ENCODE assay signal across 15 cellular contexts in genomic region chr5:57495688-57496087, GRCh38. TPM values are rescaled to one million over a fixed set of nuclear protein-coding genes. Genes with fewer than 3 reads are reported as not detected.
A peak's percentile ranks its signal among the peaks of the same experiment; 100 is the strongest.
DNase-seq lines count a peak whose midpoint lies in the region; ATAC-seq and TF ChIP-seq lines count a peak whose summit lies in the region.
"Had no signal": no experiment of that assay in that cellular context is flagged by ENCODE, and none has a peak within 500 bp of the region (broad histone marks: within the 10 kb centered on the region; RNA-seq: fewer than 3 reads in every experiment).

No MANE protein-coding gene starts in this region.

- WGBS in lower leg skin, 2 donors = 24 to 45% methylated on average over 1 of the region's 1 CpG
- 25 to 64% (median 58%) methylated on average over 1 of the region's 1 CpG for WGBS in heart left ventricle, 4 donors

- H3K9me3 Mint-ChIP-seq in Calu3 (ENCODE audit: low read depth, unreplicated experiment) (peaks cover 3% of the 10 kb centered on the region), HFFc6 (no peaks in the 10 kb centered on the region), T-cell (no peaks in the 10 kb centered on the region)
- no peaks in the 10 kb centered on the region for H3K9me3 Mint-ChIP-seq in naive thymus-derived CD4-positive, alpha-beta T cell
- H3K9me3 Mint-ChIP-seq: activated B cell treated with CpG ODN at 0.5 μM for 24 hours, natural killer cell had no signal

- H3K27me3 Mint-ChIP-seq in Calu3 (ENCODE audit: unreplicated experiment) = no peaks in the 10 kb centered on the region
- H3K27me3 Mint-ChIP-seq in HFFc6 (ENCODE audit: insufficient read depth) = no peaks in the 10 kb centered on the region
- H3K27me3 Mint-ChIP-seq in T-cell = peaks cover 0 to 5% of the 10 kb centered on the region in 2 donors
- H3K27me3 Mint-ChIP-seq in naive thymus-derived CD4-positive, alpha-beta T cell = no peaks in the 10 kb centered on the region

- H3K4me3 Mint-ChIP-seq in Calu3 (ENCODE audit: low read depth, unreplicated experiment) (no peak overlapping the region), HFFc6 (no peak overlapping the region), T-cell (peak overlapping the region in 1 of 3 donors; percentile 38)
- peak overlapping the region in 5 of 10 donors; percentile 60 to 79 (median 70) for H3K4me3 Mint-ChIP-seq in naive thymus-derived CD4-positive, alpha-beta T cell
- H3K4me3 Mint-ChIP-seq: activated B cell treated with CpG ODN at 0.5 μM for 24 hours, natural killer cell had no signal

- DNase-seq in Calu3 (no peak), HFFc6 (no peak), T-cell (no peak), lower leg skin (ENCODE audit: low spot score in 2 of 2) (no peak), heart left ventricle (no peak), NOMO-1 treated with DMSO at 0.1 percent for 48 hours (lab: John Stamatoyannopoulos, UW; ENCODE audit: unreplicated experiment) (no peak)
- no peak for DNase-seq in naive thymus-derived CD4-positive, alpha-beta T cell
- DNase-seq: activated B cell treated with CpG ODN at 0.5 μM for 24 hours, foreskin keratinocyte, left ventricle myocardium inferior, natural killer cell, NCI-H1105 treated with DMSO at 0.1 percent for 48 hours, OCI-M1 had no signal

- H3K36me3 ChIP-seq in naive thymus-derived CD4-positive, alpha-beta T cell (ENCODE audit: control insufficient read depth in 2 of 3, insufficient read depth in 3 of 3, low read length in 3 of 3) = no peaks in the 10 kb centered on the region
- H3K36me3 ChIP-seq in heart left ventricle = no peaks in the 10 kb centered on the region
- H3K36me3 ChIP-seq: left ventricle myocardium inferior had no signal

- peak overlapping the region; percentile 50 for H3K27ac ChIP-seq in naive thymus-derived CD4-positive, alpha-beta T cell (ENCODE audit: low read depth, low read length)
- H3K27ac ChIP-seq in heart left ventricle = no peak overlapping the region
- H3K27ac ChIP-seq: foreskin keratinocyte, left ventricle myocardium inferior had no signal

- H3K36me3 Mint-ChIP-seq in Calu3 (ENCODE audit: insufficient read depth, unreplicated experiment) (no peaks in the 10 kb centered on the region), HFFc6 (ENCODE audit: low read depth) (0 out of 2 replicates have a peak, but pooled peaks cover 4% of the 10 kb centered on the region), T-cell (no peaks in the 10 kb centered on the region)
- H3K36me3 Mint-ChIP-seq in naive thymus-derived CD4-positive, alpha-beta T cell = peaks cover 0 to 3% (median 0%) of the 10 kb centered on the region in 5 donors
- H3K36me3 Mint-ChIP-seq: natural killer cell had no signal

- TF ChIP-seq CTCF in Calu3 (IDR thresholded peaks at IDR 0.05; ENCODE audit: unreplicated experiment) (no peak), HFFc6 (IDR thresholded peaks at IDR 0.05) (no peak), lower leg skin (IDR thresholded peaks at IDR 0.05) (no peak), heart left ventricle (IDR thresholded peaks at IDR 0.05) (no peak)

- CTCF ChIA-PET in Calu3 (lab: Charles Lee) = interaction anchor here (0.9 to 2.0 kb wide), 2 partner anchors 40 to 60 kb away, joined by 3 to 7 read pairs; no protein-coding TSS in a partner anchor
- CTCF ChIA-PET in T-cell (lab: Charles Lee) = interaction anchor here (0.7 to 1.1 kb wide), 2 partner anchors 8 to 965 kb away, joined by 3 to 4 read pairs; no protein-coding TSS in a partner anchor
- CTCF ChIA-PET in naive thymus-derived CD4-positive, alpha-beta T cell (lab: Charles Lee) = interaction anchor here (0.5 to 0.9 kb wide), 3 partner anchors 9 to 283 kb away, joined by 3 read pairs; no protein-coding TSS in a partner anchor

- no peak overlapping the region for H3K4me3 ChIP-seq in naive thymus-derived CD4-positive, alpha-beta T cell (ENCODE audit: low read length)
- no peak overlapping the region for H3K4me3 ChIP-seq in lower leg skin (ENCODE audit: low read depth, poor library complexity, severe bottlenecking)
- H3K4me3 ChIP-seq in heart left ventricle = no peak overlapping the region
- H3K4me3 ChIP-seq: left ventricle myocardium inferior had no signal

- H3K4me1 ChIP-seq in naive thymus-derived CD4-positive, alpha-beta T cell (ENCODE audit: control insufficient read depth in 2 of 2, insufficient read depth in 2 of 2, low read length in 2 of 2) = peaks cover 0 to 26% of the 10 kb centered on the region in 2 donors
- H3K4me1 ChIP-seq in heart left ventricle = peaks cover 0 to 36% (median 11%) of the 10 kb centered on the region in 12 donors

- H3K4me1 Mint-ChIP-seq in Calu3 (ENCODE audit: low read depth, unreplicated experiment) (peaks cover 79% of the 10 kb centered on the region), HFFc6 (ENCODE audit: low read depth) (peaks cover 54% of the 10 kb centered on the region), T-cell (peaks cover 26 to 42% (median 34%) of the 10 kb centered on the region in 3 donors)
- H3K4me1 Mint-ChIP-seq in naive thymus-derived CD4-positive, alpha-beta T cell = peaks cover 28 to 58% (median 45%) of the 10 kb centered on the region in 7 donors

- no peak for ATAC-seq in T-cell (replicated peaks in 1 of 4)
- no peak for ATAC-seq in naive thymus-derived CD4-positive, alpha-beta T cell
- no peak for ATAC-seq in heart left ventricle
- ATAC-seq: foreskin keratinocyte, natural killer cell had no signal

- POLR2A ChIA-PET in T-cell (lab: Charles Lee) = no interaction called here
- POLR2A ChIA-PET in naive thymus-derived CD4-positive, alpha-beta T cell (lab: Charles Lee) = interaction anchor here (0.7 to 3.3 kb wide), 2 partner anchors 10 to 964 kb away, joined by 3 to 31 read pairs; partner anchors contain the start of gene PLK2

- H3K27ac Mint-ChIP-seq in Calu3 (ENCODE audit: unreplicated experiment) (peak overlapping the region; percentile 96), HFFc6 (0 out of 2 replicates have a peak overlapping the region, but pooled peaks have one; percentile 4), T-cell (peak overlapping the region; percentile 94 to 95)
- H3K27ac Mint-ChIP-seq in naive thymus-derived CD4-positive, alpha-beta T cell = peak overlapping the region; percentile 16 to 96 (median 93)
- H3K27ac Mint-ChIP-seq: activated B cell treated with CpG ODN at 0.5 μM for 24 hours, natural killer cell had no signal

- TF ChIP-seq POLR2A in lower leg skin (IDR thresholded peaks at IDR 0.05) (no peak), heart left ventricle (IDR thresholded peaks at IDR 0.05) (no peak)

- intact Hi-C loops in Calu3 (cut with micrococcal nuclease; ENCODE audit: unreplicated experiment) (loop anchor here (2.0 to 10.0 kb wide), 6 partner anchors 39 to 392 kb away; no protein-coding TSS in a partner anchor), lower leg skin (cut with DNase I; ENCODE audit: low total_unique reads) (no loop called here), heart left ventricle (cut with DNase I) (loop anchor here in 7 of 10 donors (2.0 to 10.0 kb wide), 7 partner anchors 193 to 967 kb away; partner anchors contain the start of gene PLK2 (in 3 of the 7))
- intact Hi-C loops in naive thymus-derived CD4-positive, alpha-beta T cell (cut with micrococcal nuclease) = loop anchor here (1.0 to 5.0 kb wide), 6 partner anchors 45 to 965 kb away; partner anchors contain the start of gene PLK2 (in 2 of the 2)

- H3K9me3 ChIP-seq in naive thymus-derived CD4-positive, alpha-beta T cell (ENCODE audit: control insufficient read depth in 2 of 3, low read length in 3 of 3) = no peaks in the 10 kb centered on the region
- no peaks in the 10 kb centered on the region for H3K9me3 ChIP-seq in heart left ventricle
- H3K9me3 ChIP-seq: left ventricle myocardium inferior had no signal

- no TSS peak for BruUV-seq in Calu3 (replicated peaks; lab: Mats Ljungman, UMichigan)

- no peaks in the 10 kb centered on the region for H3K27me3 ChIP-seq in naive thymus-derived CD4-positive, alpha-beta T cell (ENCODE audit: control insufficient read depth in 2 of 2, insufficient read depth in 2 of 2, low read length in 2 of 2)
- H3K27me3 ChIP-seq in heart left ventricle = no peaks in the 10 kb centered on the region
- H3K27me3 ChIP-seq: foreskin keratinocyte had no signal

RNA-seq across cellular contexts. Expression of gene ACTBL2, which starts 13.1 kb away (rescaled TPM):
- total RNA-seq in Calu3 (2022) (0.42 and 0.45 TPM in 2 replicates), T-cell (not detected), lower leg skin (1 to 10 TPM in 1 of 4 donors, under 1 TPM in 1, not detected in 2; 0.08 to 2.2 TPM), heart left ventricle (under 1 TPM in 1 of 9 donors, not detected in 8; 0.09 TPM)
- total RNA-seq in HFFc6 (2021; fragmentation: NEBNext Ultra II Directional; extraction: Animal tissue kit (Norgen Biotek cat#: 25700)) = not detected
- total RNA-seq in naive thymus-derived CD4-positive, alpha-beta T cell = not detected
- polyA plus RNA-seq in naive thymus-derived CD4-positive, alpha-beta T cell = not detected
- polyA plus RNA-seq in heart left ventricle = not detected
- total RNA-seq: activated B cell treated with CpG ODN at 0.5 μM for 24 hours, cardiac septum, H1, left ventricle myocardium inferior, natural killer cell had no signal
- polyA plus RNA-seq: foreskin keratinocyte, H1 had no signal

Comparison
In these comparisons a context has a peak if more than half of its experiments do, and no peak if none do; other contexts are left out.
1. H3K27ac Mint-ChIP-seq: peak in every context shown above with its lines; median percentile 96 in Calu3; 94 in T-cell; 93 in naive thymus-derived CD4-positive, alpha-beta T cell; 4 in HFFc6.